Comparison of ENCODE assay signal across 27 cellular contexts in the genomic region with DNA sequence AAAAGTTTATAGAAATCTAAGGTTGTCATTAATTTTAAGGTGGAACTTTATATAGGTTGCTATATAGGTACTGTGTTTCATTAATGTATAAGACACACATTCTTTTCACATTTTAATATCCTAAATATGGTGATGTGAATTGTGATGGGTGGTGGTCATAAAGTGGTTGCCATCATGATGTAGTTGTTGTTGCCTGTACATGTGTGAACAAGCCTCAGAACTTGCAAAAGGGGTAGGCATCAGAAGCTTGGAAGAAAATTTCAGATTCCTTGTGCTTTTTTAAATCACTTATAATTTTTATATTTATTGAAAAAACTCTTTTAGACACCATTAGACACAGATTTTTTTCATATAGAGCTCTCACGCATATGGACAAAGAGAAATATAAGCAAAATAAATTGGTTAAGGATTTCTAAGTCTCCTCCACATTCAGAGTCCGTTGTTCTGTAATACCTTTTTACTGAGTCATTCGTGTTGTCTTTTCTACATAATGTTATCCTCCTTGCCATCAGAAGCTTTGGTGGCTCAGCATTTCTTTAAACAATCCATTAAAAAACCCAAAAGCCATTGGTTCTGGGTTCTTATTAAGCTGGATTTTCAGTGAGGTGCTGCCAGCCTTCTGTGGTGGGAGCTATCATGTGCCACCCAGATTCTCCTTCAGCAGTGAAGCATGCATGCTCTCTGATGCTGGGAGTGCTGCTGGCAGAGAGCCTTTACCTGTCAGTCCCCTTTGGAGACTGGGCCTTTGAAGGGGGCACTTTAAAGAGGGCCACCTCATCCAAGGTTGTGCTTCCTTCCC.
DNase-seq lines count a peak whose midpoint lies in the region; ATAC-seq, FAIRE-seq and TF ChIP-seq lines count a peak whose summit lies in the region.
"Had no signal": no experiment of that assay in that cellular context is flagged by ENCODE, and none has a peak within 500 bp of the region (broad histone marks: within the 10 kb centered on the region; RNA-seq: fewer than 3 reads in every experiment).

No MANE protein-coding gene starts in this region.

- in situ Hi-C loops in mammary epithelial cell (cut with MboI; ENCODE audit: low sequenced_read_pairs in 2 of 2): no loop called here

- H3K27me3 ChIP-seq in mammary epithelial cell (ENCODE audit: insufficient read depth, low read length): no peaks in the 10 kb centered on the region
- H3K27me3 ChIP-seq in breast epithelium: no peaks in the 10 kb centered on the region
- no peaks in the 10 kb centered on the region for H3K27me3 ChIP-seq in astrocyte (ENCODE audit: insufficient read depth, low read length)
- no peaks in the 10 kb centered on the region for H3K27me3 ChIP-seq in foreskin keratinocyte
- H3K27me3 ChIP-seq: heart left ventricle, neutrophil, SJCRH30, upper lobe of right lung had no signal

- BruUV-seq in mammary epithelial cell (replicated peaks; lab: Mats Ljungman, UMichigan): no TSS peak

- H3K4me1 Mint-ChIP-seq in astrocyte (ENCODE audit: low read depth, unreplicated experiment): peaks cover 15% of the 10 kb centered on the region
- no peaks in the 10 kb centered on the region for H3K4me1 Mint-ChIP-seq in activated T-cell treated with anti-CD3 and anti-CD28 coated beads, Interleukin-2, amount 50 U/mL, for 24 hours (ENCODE audit: low read depth)
- H3K4me1 Mint-ChIP-seq: immature natural killer cell, T-helper 17 cell had no signal

- intact Hi-C loops in mammary epithelial cell (cut with micrococcal nuclease) (loop anchor here (5.0 kb wide), 1 partner anchor 217 kb away; no protein-coding TSS in a partner anchor), breast epithelium (cut with DNase I; ENCODE audit: low total_unique reads) (loop anchor here (5.0 kb wide), 1 partner anchor 633 kb away; no protein-coding TSS in a partner anchor)

- no peak overlapping the region for H3K4me2 ChIP-seq in mammary epithelial cell (ENCODE audit: insufficient read depth, low read depth, low read length)
- H3K4me2 ChIP-seq in astrocyte (ENCODE audit: low read length): peak overlapping the region; percentile 40

- ATAC-seq in foreskin keratinocyte: peak; percentile 62
- ATAC-seq in GM18873 (IDR thresholded peaks at IDR 0.05; ENCODE audit: low FRiP score, unreplicated experiment): no peak
- ATAC-seq: esophagus mucosa, heart left ventricle, right cardiac atrium, T-helper 17 cell, upper lobe of right lung had no signal

- no peak for TF ChIP-seq POLR2A in breast epithelium (IDR thresholded peaks at IDR 0.05)

- DNase-seq in mammary epithelial cell: peak; percentile 29
- no peak for DNase-seq in breast epithelium (ENCODE audit: low spot score in 2 of 2)
- DNase-seq in astrocyte (ENCODE audit: low read depth): peak; percentile 62
- peak; percentile 54 to 72 for DNase-seq in foreskin keratinocyte
- DNase-seq in activated T-cell treated with anti-CD3 and anti-CD28 coated beads, Interleukin-2, amount 50 U/mL, for 24 hours: no peak
- DNase-seq in cerebellar nuclear complex (lab: John Stamatoyannopoulos, UW): no peak
- DNase-seq in central memory CD4-positive, alpha-beta T cell: no peak
- DNase-seq: 8988T; activated CD4-positive, alpha-beta T cell treated with anti-CD3 and anti-CD28 coated beads, Interleukin-2, amount 50 U/mL, for 4 hours; activated gamma-delta T cell; amniotic stem cell; Caco-2; effector CD8-positive, alpha-beta T cell; heart left ventricle; immature natural killer cell; NCI-H2227 treated with DMSO at 0.1 percent for 48 hours; NCI-H774; right cardiac atrium; SJCRH30; stimulated activated CD8-positive, alpha-beta memory T cell treated with anti-CD3 and anti-CD28 coated beads, Interleukin-4, amount 100 ng/mL, for 48 hours; T-helper 17 cell; upper lobe of right lung had no signal

- peaks cover under 1% of the 10 kb centered on the region for H3K9me3 Mint-ChIP-seq in astrocyte (ENCODE audit: unreplicated experiment)
- no peaks in the 10 kb centered on the region for H3K9me3 Mint-ChIP-seq in activated T-cell treated with anti-CD3 and anti-CD28 coated beads, Interleukin-2, amount 50 U/mL, for 24 hours
- H3K9me3 Mint-ChIP-seq: immature natural killer cell had no signal

- H3K4me3 ChIP-seq in mammary epithelial cell (replicated peaks in 1 of 3; ENCODE audit: insufficient read depth in 1 of 3, low read depth in 2 of 3, low read length in 3 of 3): no peak overlapping the region
- no peak overlapping the region for H3K4me3 ChIP-seq in breast epithelium
- no peak overlapping the region for H3K4me3 ChIP-seq in astrocyte (ENCODE audit: insufficient read depth, low read depth, low read length)
- H3K4me3 ChIP-seq: heart left ventricle, lung, SJCRH30, upper lobe of right lung had no signal

- H3K27ac Mint-ChIP-seq in astrocyte (ENCODE audit: unreplicated experiment): peak overlapping the region; percentile 80
- H3K27ac Mint-ChIP-seq in activated T-cell treated with anti-CD3 and anti-CD28 coated beads, Interleukin-2, amount 50 U/mL, for 24 hours: no peak overlapping the region
- H3K27ac Mint-ChIP-seq: immature natural killer cell, T-helper 17 cell had no signal

- H3K36me3 ChIP-seq in mammary epithelial cell (ENCODE audit: insufficient read depth, low read length) (no peaks in the 10 kb centered on the region), breast epithelium (no peaks in the 10 kb centered on the region), astrocyte (ENCODE audit: insufficient read depth, low read length) (no peaks in the 10 kb centered on the region)
- H3K36me3 ChIP-seq: heart left ventricle, neutrophil, SJCRH30, upper lobe of right lung had no signal

- H3K9me3 ChIP-seq in mammary epithelial cell (replicated peaks; ENCODE audit: insufficient read depth, low read length) (no peaks in the 10 kb centered on the region), breast epithelium (no peaks in the 10 kb centered on the region), astrocyte (ENCODE audit: insufficient read depth, low read depth, low read length) (no peaks in the 10 kb centered on the region)
- H3K9me3 ChIP-seq: Caco-2, neutrophil, SJCRH30, upper lobe of right lung had no signal

- no peaks in the 10 kb centered on the region for H3K36me3 Mint-ChIP-seq in astrocyte (ENCODE audit: low read depth, unreplicated experiment)
- no peaks in the 10 kb centered on the region for H3K36me3 Mint-ChIP-seq in activated T-cell treated with anti-CD3 and anti-CD28 coated beads, Interleukin-2, amount 50 U/mL, for 24 hours (ENCODE audit: low read depth)
- H3K36me3 Mint-ChIP-seq: immature natural killer cell had no signal

- 23% methylated on average over 3 of the region's 3 CpGs for WGBS in mammary epithelial cell (ENCODE audit: low coverage, missing lambda C conversion rate)

- dilution Hi-C loops in mammary epithelial cell (cut with HindIII; ENCODE audit: low sequenced_read_pairs): no loop called here

- H3K27ac ChIP-seq in mammary epithelial cell (ENCODE audit: insufficient read depth, low read depth, low read length) (peak overlapping the region; percentile 10), breast epithelium (no peak overlapping the region), astrocyte (ENCODE audit: low read depth, low read length) (peak overlapping the region; percentile 5), foreskin keratinocyte (no peak overlapping the region)
- H3K27ac ChIP-seq: heart left ventricle, neutrophil, SJCRH30, upper lobe of right lung had no signal

- no peak overlapping the region for H3K4me3 Mint-ChIP-seq in astrocyte (ENCODE audit: unreplicated experiment)
- H3K4me3 Mint-ChIP-seq in activated T-cell treated with anti-CD3 and anti-CD28 coated beads, Interleukin-2, amount 50 U/mL, for 24 hours: no peak overlapping the region
- H3K4me3 Mint-ChIP-seq: immature natural killer cell, T-helper 17 cell had no signal

- H3K4me1 ChIP-seq in mammary epithelial cell (ENCODE audit: insufficient read depth, low read length): peaks cover 15% of the 10 kb centered on the region
- no peaks in the 10 kb centered on the region for H3K4me1 ChIP-seq in breast epithelium
- H3K4me1 ChIP-seq in astrocyte (ENCODE audit: insufficient read depth, low read length): peaks cover 9% of the 10 kb centered on the region
- no peaks in the 10 kb centered on the region for H3K4me1 ChIP-seq in foreskin keratinocyte
- H3K4me1 ChIP-seq: Caco-2, heart left ventricle, SJCRH30, upper lobe of right lung had no signal

- TF ChIP-seq CTCF in mammary epithelial cell (conservative IDR thresholded peaks at IDR 0.05 in 1 of 2, IDR thresholded peaks at IDR 0.05 in 1 of 2; ENCODE audit: extremely low read depth in 1 of 2, insufficient read depth in 1 of 2, low read depth in 1 of 2, low read length in 2 of 2): no peak
- no peak for TF ChIP-seq CTCF in breast epithelium (IDR thresholded peaks at IDR 0.05)
- no peak for TF ChIP-seq CTCF in astrocyte (IDR thresholded peaks at IDR 0.05; ENCODE audit: insufficient read depth, low read depth, low read length)
- no peak for TF ChIP-seq CTCF in foreskin keratinocyte (conservative IDR thresholded peaks at IDR 0.05)

- peak; percentile 13 for FAIRE-seq in astrocyte (lab: Jason Lieb, UNC)
- FAIRE-seq: GM18507 had no signal

- CTCF ChIA-PET in mammary epithelial cell (lab: Charles Lee; ENCODE audit: low non-redundant PET): no interaction called here

- H3K9ac ChIP-seq in mammary epithelial cell (ENCODE audit: insufficient read depth, low read length): no peak overlapping the region
- no peak overlapping the region for H3K9ac ChIP-seq in astrocyte (ENCODE audit: low read length)

- H2AFZ ChIP-seq in mammary epithelial cell (ENCODE audit: low read depth, low read length): peak overlapping the region; percentile 50
- no peak overlapping the region for H2AFZ ChIP-seq in astrocyte (ENCODE audit: low read depth, low read length)

- no peaks in the 10 kb centered on the region for H3K27me3 Mint-ChIP-seq in astrocyte (ENCODE audit: low read depth, unreplicated experiment)
- H3K27me3 Mint-ChIP-seq in activated T-cell treated with anti-CD3 and anti-CD28 coated beads, Interleukin-2, amount 50 U/mL, for 24 hours: peaks cover 2% of the 10 kb centered on the region

- no peaks in the 10 kb centered on the region for H3K79me2 ChIP-seq in mammary epithelial cell (ENCODE audit: insufficient read depth, low read length)
- no peaks in the 10 kb centered on the region for H3K79me2 ChIP-seq in astrocyte (ENCODE audit: insufficient read depth, low read length)

- no peaks in the 10 kb centered on the region for H4K20me1 ChIP-seq in mammary epithelial cell (ENCODE audit: insufficient read depth, low read length)
- H4K20me1 ChIP-seq in astrocyte (ENCODE audit: insufficient read depth, low read length): no peaks in the 10 kb centered on the region

Comparison
In these comparisons a context has a peak if more than half of its experiments do, and no peak if none do; other contexts are left out.
1. DNase-seq: peak in mammary epithelial cell (single experiment), astrocyte (single experiment) and foreskin keratinocyte (2 of 2); none in breast epithelium (0 of 2), activated T-cell treated with anti-CD3 and anti-CD28 coated beads, Interleukin-2, amount 50 U/mL, for 24 hours (single experiment), cerebellar nuclear complex (0 of 2) and central memory CD4-positive, alpha-beta T cell (single experiment).
2. H3K27ac ChIP-seq: peak in mammary epithelial cell (single experiment) and astrocyte (single experiment); none in breast epithelium (0 of 2) and foreskin keratinocyte (single experiment).